Comparison of ENCODE assay signal across 8 cellular contexts in the genomic region with DNA sequence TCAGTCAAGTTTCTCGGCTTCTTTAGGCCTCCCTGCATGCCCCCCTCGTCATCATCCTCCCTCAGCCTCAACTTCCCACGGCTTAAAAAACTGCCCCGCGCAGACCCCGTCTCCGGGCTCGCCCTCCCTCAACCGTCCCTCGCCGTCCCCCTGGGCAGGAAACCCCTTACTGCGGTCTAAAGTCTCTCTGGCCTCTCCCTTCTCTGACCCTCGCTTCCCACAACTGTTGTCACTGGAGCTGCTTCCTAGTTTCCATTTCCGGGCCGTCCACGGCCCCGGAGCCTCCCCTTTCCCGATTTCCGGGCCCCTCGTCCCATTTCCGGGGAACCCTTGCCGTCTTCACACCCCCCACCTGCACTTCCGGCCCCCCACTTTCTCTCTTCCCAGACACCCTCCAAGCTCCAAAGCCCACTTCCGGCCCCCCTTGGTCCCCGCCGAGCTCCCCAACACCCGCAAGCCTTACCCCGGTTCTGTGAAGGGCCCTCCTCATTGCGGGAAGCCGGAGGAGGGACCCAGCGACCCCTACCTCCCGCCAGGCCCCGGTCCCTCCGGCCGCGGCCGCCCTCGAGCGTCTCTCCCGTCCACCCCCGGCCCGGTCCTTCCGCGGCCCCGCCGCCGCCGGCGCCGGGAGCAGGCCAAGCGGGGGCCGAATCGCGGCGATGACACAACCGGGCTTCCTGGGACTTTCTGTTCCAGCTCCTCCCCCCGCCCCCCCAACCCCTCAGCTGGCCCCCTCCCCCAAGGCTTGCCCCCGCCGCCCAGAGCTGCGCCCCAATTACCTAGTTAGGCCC. TPM values are rescaled to one million over a fixed set of nuclear protein-coding genes. Genes with fewer than 3 reads are reported as not detected.
DNase-seq lines count a peak whose midpoint lies in the region; ATAC-seq and TF ChIP-seq lines count a peak whose summit lies in the region.

No MANE protein-coding gene starts in this region.

- no CpG with 5 or more reads among the region's 60 CpGs for WGBS in neuronal stem cell (ENCODE audit: extremely low coverage in 2 of 2, insufficient read length in 2 of 2, insufficient replicate concordance in 1 of 2), 2 donors
- under 1% methylated on average over 35 of the region's 60 CpGs for WGBS in suprapubic skin

- H3K4me3 Mint-ChIP-seq in CD8-positive, alpha-beta memory T cell, result peak overlapping the region; percentile 97 to 100 (median 99)

- no peak overlapping the region for H3K4ac ChIP-seq in neuronal stem cell (ENCODE audit: low read length)

- peak in 1 of 2 donors; percentile 28 for TF ChIP-seq POLR2A in suprapubic skin (IDR thresholded peaks at IDR 0.05)

- H3K27ac ChIP-seq in CD8-positive, alpha-beta memory T cell (ENCODE audit: low read depth, low read length), result peak overlapping the region; percentile 87
- peak overlapping the region; percentile 90 for H3K27ac ChIP-seq in Panc1 (ENCODE audit: low read length)
- H3K27ac ChIP-seq in neuronal stem cell (replicated peaks; ENCODE audit: low read length), result peak overlapping the region; percentile 99
- peak overlapping the region; percentile 96 for H3K27ac ChIP-seq in suprapubic skin

- H2BK5ac ChIP-seq in neuronal stem cell (ENCODE audit: low read length), result peak overlapping the region; percentile 97

- peaks cover 2% of the 10 kb centered on the region for H3K79me1 ChIP-seq in neuronal stem cell (ENCODE audit: low read depth, low read length)

- ATAC-seq in GM19455 (IDR thresholded peaks at IDR 0.05; ENCODE audit: unreplicated experiment) (peak; percentile 18), HG03565 (IDR thresholded peaks at IDR 0.05; ENCODE audit: unreplicated experiment) (peak; percentile 20), Panc1 (peak; percentile 55)

- no peak for TF ChIP-seq CTCF in Panc1 (IDR thresholded peaks at IDR 0.05)
- no peak for TF ChIP-seq CTCF in suprapubic skin (IDR thresholded peaks at IDR 0.05)

- peak overlapping the region; percentile 87 to 100 (median 98) for H3K27ac Mint-ChIP-seq in CD8-positive, alpha-beta memory T cell

- peak; percentile 64 to 83 (median 73) for DNase-seq in CD8-positive, alpha-beta memory T cell
- no peak for DNase-seq in Panc1 (ENCODE audit: low read depth, low spot score)
- peak; percentile 54 for DNase-seq in activated gamma-delta T cell treated with anti-CD3 and anti-CD28 coated beads, Interleukin-2, amount 50 U/mL, for 16 hours (ENCODE audit: low read depth)
- DNase-seq in foreskin melanocyte, result peak; percentile 41
- DNase-seq in neuronal stem cell (ENCODE audit: low spot score), result peak; percentile 46
- DNase-seq in suprapubic skin (ENCODE audit: low spot score in 2 of 2), result peak; percentile 82 to 86

- H3K4me1 ChIP-seq in CD8-positive, alpha-beta memory T cell (ENCODE audit: insufficient read depth, low read length), result peaks cover 37% of the 10 kb centered on the region
- H3K4me1 ChIP-seq in Panc1 (ENCODE audit: control insufficient read depth, insufficient read depth, low read length) (peaks cover 4% of the 10 kb centered on the region; the same call in 1 of the 2 replicates), neuronal stem cell (ENCODE audit: control insufficient read depth in 2 of 2, insufficient read depth in 1 of 2, low read depth in 1 of 2, low read length in 2 of 2) (peaks cover 0 to 7% of the 10 kb centered on the region in 2 donors), suprapubic skin (peaks cover 38% of the 10 kb centered on the region)

- H3K9ac ChIP-seq in neuronal stem cell (ENCODE audit: low read depth, low read length, poor library complexity), result peak overlapping the region; percentile 88

- no peak overlapping the region for H2BK12ac ChIP-seq in neuronal stem cell (ENCODE audit: low read length)

- intact Hi-C loops in Panc1 (cut with micrococcal nuclease; ENCODE audit: unreplicated experiment), result no loop called here

- H3K36me3 Mint-ChIP-seq in CD8-positive, alpha-beta memory T cell, result peaks cover 6 to 27% (median 6%) of the 10 kb centered on the region in 3 donors

- H2BK15ac ChIP-seq in neuronal stem cell (ENCODE audit: low read length), result no peak overlapping the region

- BruUV-seq in Panc1 (replicated peaks; lab: Mats Ljungman, UMichigan), result no TSS peak

- peak overlapping the region; percentile 97 for H3K18ac ChIP-seq in neuronal stem cell (ENCODE audit: low read length)

- CTCF ChIA-PET in CD8-positive, alpha-beta memory T cell (lab: Charles Lee), result interaction anchor here (0.7 to 1.4 kb wide), 5 partner anchors 12 to 121 kb away, joined by 3 to 4 read pairs (median 4); no protein-coding TSS in a partner anchor
- CTCF ChIA-PET in Panc1 (lab: Charles Lee), result no interaction called here

- peak overlapping the region; percentile 81 for H2BK120ac ChIP-seq in neuronal stem cell (ENCODE audit: low read depth, low read length)

- H3K9me3 Mint-ChIP-seq in CD8-positive, alpha-beta memory T cell, result peaks cover 0 to 2% (median 0%) of the 10 kb centered on the region in 5 donors

- H3K27me3 Mint-ChIP-seq in CD8-positive, alpha-beta memory T cell, result peaks cover 0 to 8% of the 10 kb centered on the region in 2 donors

- peaks cover 39 to 57% (median 55%) of the 10 kb centered on the region in 3 donors for H3K4me1 Mint-ChIP-seq in CD8-positive, alpha-beta memory T cell

- no peak for TF ChIP-seq EP300 in suprapubic skin (IDR thresholded peaks at IDR 0.05)

- H2AFZ ChIP-seq in neuronal stem cell (ENCODE audit: low read length), result peak overlapping the region; percentile 96

- no peak overlapping the region for H4K8ac ChIP-seq in neuronal stem cell (ENCODE audit: low read depth, low read length)

- no peak overlapping the region for H3K23ac ChIP-seq in neuronal stem cell (ENCODE audit: low read depth, low read length, poor library complexity)

- peak overlapping the region; percentile 86 for H3K4me3 ChIP-seq in CD8-positive, alpha-beta memory T cell (ENCODE audit: low read length)
- H3K4me3 ChIP-seq in Panc1 (ENCODE audit: low read depth in 2 of 2, low read length in 2 of 2), result peak overlapping the region; percentile 91
- peak overlapping the region; percentile 61 to 96 for H3K4me3 ChIP-seq in neuronal stem cell (ENCODE audit: low read length in 2 of 2)
- H3K4me3 ChIP-seq in suprapubic skin, result peak overlapping the region; percentile 98

- H3K14ac ChIP-seq in neuronal stem cell (ENCODE audit: low read length), result no peak overlapping the region

- no peaks in the 10 kb centered on the region for H3K9me3 ChIP-seq in CD8-positive, alpha-beta memory T cell (ENCODE audit: low read length)
- no peaks in the 10 kb centered on the region for H3K9me3 ChIP-seq in Panc1 (ENCODE audit: control insufficient read depth, insufficient read depth, low read depth, low read length)
- H3K9me3 ChIP-seq in neuronal stem cell (replicated peaks in 1 of 2; ENCODE audit: control insufficient read depth in 2 of 2, insufficient read depth in 1 of 2, low read depth in 1 of 2, low read length in 2 of 2), result peaks cover 0 to 7% of the 10 kb centered on the region in 2 donors
- H3K9me3 ChIP-seq in suprapubic skin, result no peaks in the 10 kb centered on the region

- H3K36me3 ChIP-seq in CD8-positive, alpha-beta memory T cell (ENCODE audit: insufficient read depth, low read length), result no peaks in the 10 kb centered on the region
- peaks cover 15% of the 10 kb centered on the region for H3K36me3 ChIP-seq in Panc1 (ENCODE audit: control insufficient read depth, insufficient read depth, low read length)
- peaks cover 2 to 25% of the 10 kb centered on the region in 2 donors for H3K36me3 ChIP-seq in neuronal stem cell (replicated peaks in 1 of 2; ENCODE audit: control insufficient read depth in 2 of 2, insufficient read depth in 2 of 2, low read length in 2 of 2)
- H3K36me3 ChIP-seq in suprapubic skin, result no peaks in the 10 kb centered on the region

- peak overlapping the region; percentile 71 for H3K4me2 ChIP-seq in neuronal stem cell (ENCODE audit: insufficient read depth, low read length, poor library complexity, severe bottlenecking)

- no peaks in the 10 kb centered on the region for H3K27me3 ChIP-seq in CD8-positive, alpha-beta memory T cell (ENCODE audit: insufficient read depth, low read length, poor library complexity, severe bottlenecking)
- no peaks in the 10 kb centered on the region for H3K27me3 ChIP-seq in Panc1 (ENCODE audit: control insufficient read depth, insufficient read depth, low read length)
- H3K27me3 ChIP-seq in neuronal stem cell (ENCODE audit: control insufficient read depth in 3 of 3, insufficient read depth in 3 of 3, low read depth in 1 of 3, low read length in 3 of 3), result no peaks in the 10 kb centered on the region
- H3K27me3 ChIP-seq in suprapubic skin, result no peaks in the 10 kb centered on the region

- POLR2A ChIA-PET in CD8-positive, alpha-beta memory T cell (lab: Charles Lee), result interaction anchor here (0.6 to 1.2 kb wide), 3 partner anchors 16 to 117 kb away, joined by 3 to 7 read pairs (median 4); no protein-coding TSS in a partner anchor
- POLR2A ChIA-PET in Panc1 (lab: Charles Lee), result interaction anchor here (0.6 to 1.1 kb wide), 2 partner anchors 10 to 793 kb away, joined by 3 read pairs; no protein-coding TSS in a partner anchor

- in situ Hi-C loops in Panc1 (cut with HindIII; ENCODE audit: low pct_unique_long_range_greater_than_20kb, low sequenced_read_pairs), result no loop called here

- H2AK5ac ChIP-seq in neuronal stem cell (ENCODE audit: low read depth, low read length), result no peak overlapping the region

- peak overlapping the region; percentile 12 for H4K91ac ChIP-seq in neuronal stem cell (ENCODE audit: low read depth, low read length, poor library complexity)

RNA-seq across cellular contexts. Expression of a gene that starts 0.5 kb away (rescaled TPM):
- 100 to 1,000 TPM; 263 to 269 TPM for total RNA-seq in CD8-positive, alpha-beta memory T cell
- polyA plus RNA-seq in CD8-positive, alpha-beta memory T cell, result 42.0 TPM
- 368 TPM for total RNA-seq in Panc1 (2021; ENCODE audit: unreplicated experiment)
- polyA plus RNA-seq in Panc1 (2012; ENCODE audit: insufficient read length), result 119 TPM
- 62.4 TPM for polyA plus RNA-seq in neuronal stem cell (2013, experiment 1 of 2)
- polyA plus RNA-seq in neuronal stem cell (2013, experiment 2 of 2), result 64.9 TPM
- total RNA-seq in suprapubic skin, result 100 to 1,000 TPM; 124 to 227 (median 143) TPM

RNA-seq across cellular contexts. Expression of a gene that starts 1.0 kb away (rescaled TPM):
- total RNA-seq in CD8-positive, alpha-beta memory T cell, result under 1 TPM; 0.74 to 0.95 TPM
- 0.56 TPM for polyA plus RNA-seq in CD8-positive, alpha-beta memory T cell
- 3.9 TPM for total RNA-seq in Panc1 (2021; ENCODE audit: unreplicated experiment)
- polyA plus RNA-seq in Panc1 (2012; ENCODE audit: insufficient read length), result 3.7 TPM
- polyA plus RNA-seq in neuronal stem cell (2013, experiment 1 of 2), result 5.0 TPM
- 4.7 TPM for polyA plus RNA-seq in neuronal stem cell (2013, experiment 2 of 2)
- 1 to 10 TPM; 4.5 to 8.4 (median 5.9) TPM for total RNA-seq in suprapubic skin
